In the genomic region with DNA sequence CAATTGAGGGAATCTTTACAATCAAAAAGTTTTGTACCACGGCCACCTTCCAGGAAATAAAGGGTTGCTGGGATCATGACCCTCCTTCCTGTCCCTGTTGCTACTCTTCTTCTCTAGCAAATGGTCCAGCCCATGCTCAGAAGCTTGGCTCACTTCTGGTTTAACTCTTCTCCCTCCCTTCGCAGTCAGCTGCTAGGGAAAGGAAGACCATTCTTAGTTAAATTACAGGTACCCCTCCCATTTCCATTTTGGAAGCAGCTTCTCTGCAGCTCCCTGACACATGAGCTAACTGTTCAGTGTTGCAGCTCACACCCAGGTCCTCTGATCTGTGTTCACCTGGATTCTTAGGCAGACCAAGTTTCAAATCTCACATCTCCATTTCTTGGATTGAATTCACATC, we compare ENCODE assay signal across 17 cellular contexts.
DNase-seq lines count a peak whose midpoint lies in the region; ATAC-seq and TF ChIP-seq lines count a peak whose summit lies in the region.
"Had no signal": no experiment of that assay in that cellular context is flagged by ENCODE, and none has a peak within 500 bp of the region (broad histone marks: within the 10 kb centered on the region; RNA-seq: fewer than 3 reads in every experiment).

No MANE protein-coding gene starts in this region.

- POLR2A ChIA-PET in activated CD4-positive, alpha-beta T cell treated with anti-CD3 and anti-CD28 coated beads for 36 hours (lab: Charles Lee) = interaction anchor here (3.1 kb wide), 1 partner anchor 15 kb away, joined by 21 read pairs; no protein-coding TSS in a partner anchor
- POLR2A ChIA-PET in activated naive CD8-positive, alpha-beta T cell treated with anti-CD3 and anti-CD28 coated beads, Interleukin-2, amount 10 ng/mL, durations not matched to agents 7 days and 5 days (lab: Charles Lee) = interaction anchor here (0.6 to 10.9 kb wide), 9 partner anchors 11 to 504 kb away, joined by 3 to 172 read pairs (median 5); no protein-coding TSS in a partner anchor

- H3K4me1 Mint-ChIP-seq in activated CD4-positive, alpha-beta T cell treated with anti-CD3 and anti-CD28 coated beads for 36 hours = peaks cover 62% of the 10 kb centered on the region
- H3K4me1 Mint-ChIP-seq in IgD-negative memory B cell = peaks cover 56 to 67% (median 65%) of the 10 kb centered on the region in 3 donors
- H3K4me1 Mint-ChIP-seq in activated naive CD8-positive, alpha-beta T cell treated with anti-CD3 and anti-CD28 coated beads, Interleukin-2, amount 10 ng/mL, durations not matched to agents 7 days and 5 days = peaks cover 45% of the 10 kb centered on the region
- H3K4me1 Mint-ChIP-seq in nephron = peaks cover 56% of the 10 kb centered on the region

- H3K27ac Mint-ChIP-seq in activated CD4-positive, alpha-beta T cell treated with anti-CD3 and anti-CD28 coated beads for 36 hours = peak overlapping the region; percentile 94
- H3K27ac Mint-ChIP-seq in IgD-negative memory B cell (peak overlapping the region; percentile 63 to 97 (median 94)), nephron (peak overlapping the region in 2 of 3 experiments; percentile 19 to 28)
- peak overlapping the region; percentile 81 for H3K27ac Mint-ChIP-seq in activated naive CD8-positive, alpha-beta T cell treated with anti-CD3 and anti-CD28 coated beads, Interleukin-2, amount 10 ng/mL, durations not matched to agents 7 days and 5 days

- H3K36me3 Mint-ChIP-seq in activated CD4-positive, alpha-beta T cell treated with anti-CD3 and anti-CD28 coated beads for 36 hours (ENCODE audit: low read depth) = peaks cover 54% of the 10 kb centered on the region
- H3K36me3 Mint-ChIP-seq in IgD-negative memory B cell (peaks cover 6% of the 10 kb centered on the region), nephron (ENCODE audit: low read depth) (no peaks in the 10 kb centered on the region)
- peaks cover 41% of the 10 kb centered on the region for H3K36me3 Mint-ChIP-seq in activated naive CD8-positive, alpha-beta T cell treated with anti-CD3 and anti-CD28 coated beads, Interleukin-2, amount 10 ng/mL, durations not matched to agents 7 days and 5 days

- ATAC-seq in activated CD4-positive, alpha-beta T cell treated with anti-CD3 and anti-CD28 coated beads for 36 hours = no peak
- no peak for ATAC-seq in activated naive CD8-positive, alpha-beta T cell treated with anti-CD3 and anti-CD28 coated beads, Interleukin-2, amount 10 ng/mL, durations not matched to agents 7 days and 5 days (ENCODE audit: low read depth)
- ATAC-seq: left ventricle myocardium superior, Panc1 had no signal

- no peaks in the 10 kb centered on the region for H3K27me3 Mint-ChIP-seq in activated CD4-positive, alpha-beta T cell treated with anti-CD3 and anti-CD28 coated beads for 36 hours
- H3K27me3 Mint-ChIP-seq in IgD-negative memory B cell (no peaks in the 10 kb centered on the region), nephron (ENCODE audit: low read depth) (no peaks in the 10 kb centered on the region)
- no peaks in the 10 kb centered on the region for H3K27me3 Mint-ChIP-seq in activated naive CD8-positive, alpha-beta T cell treated with anti-CD3 and anti-CD28 coated beads, Interleukin-2, amount 10 ng/mL, durations not matched to agents 7 days and 5 days

- no peak for DNase-seq in activated CD4-positive, alpha-beta T cell treated with anti-CD3 and anti-CD28 coated beads for 36 hours
- DNase-seq in activated CD4-positive, alpha-beta T cell treated with anti-CD3 and anti-CD28 coated beads, Interleukin-2, amount 50 U/mL, for 1 hour = no peak
- DNase-seq in activated naive CD8-positive, alpha-beta T cell treated with anti-CD3 and anti-CD28 coated beads, Interleukin-2, amount 10 ng/mL, durations not matched to agents 7 days and 5 days = no peak
- DNase-seq in cerebellar cortex (ENCODE audit: low spot score) (no peak), NCI-H146 (lab: John Stamatoyannopoulos, UW) (no peak), DMS53 (lab: John Stamatoyannopoulos, UW) (no peak)
- DNase-seq: effector CD4-positive, alpha-beta T cell; GF-D8; hypothalamus; left ventricle myocardium superior; NCI-H1694 treated with DMSO at 0.1 percent for 48 hours; NCI-H524; stimulated activated CD4-positive, alpha-beta T cell treated with anti-CD3 and anti-CD28 coated beads, Interleukin-15, amount 100 ng/mL, for 24 hours; WERI-Rb-1 had no signal

- intact Hi-C loops in activated CD4-positive, alpha-beta T cell treated with anti-CD3 and anti-CD28 coated beads for 36 hours (cut with DNase I, micrococcal nuclease) = loop anchor here (5.0 to 10.0 kb wide), 2 partner anchors 1893 to 1895 kb away; a partner anchor contains a TSS

- no peak for TF ChIP-seq CTCF in nephron (IDR thresholded peaks at IDR 0.05; ENCODE audit: unreplicated experiment in 3 of 3)

- H3K9me3 Mint-ChIP-seq in activated CD4-positive, alpha-beta T cell treated with anti-CD3 and anti-CD28 coated beads for 36 hours (ENCODE audit: low read depth) = no peaks in the 10 kb centered on the region
- H3K9me3 Mint-ChIP-seq in IgD-negative memory B cell = no peaks in the 10 kb centered on the region
- no peaks in the 10 kb centered on the region for H3K9me3 Mint-ChIP-seq in activated naive CD8-positive, alpha-beta T cell treated with anti-CD3 and anti-CD28 coated beads, Interleukin-2, amount 10 ng/mL, durations not matched to agents 7 days and 5 days
- no peaks in the 10 kb centered on the region for H3K9me3 Mint-ChIP-seq in nephron

- H3K4me3 Mint-ChIP-seq in activated CD4-positive, alpha-beta T cell treated with anti-CD3 and anti-CD28 coated beads for 36 hours = peak overlapping the region; percentile 79
- H3K4me3 Mint-ChIP-seq in IgD-negative memory B cell (peak overlapping the region; percentile 72 to 92 (median 80)), nephron (no peak overlapping the region)
- peak overlapping the region; percentile 73 for H3K4me3 Mint-ChIP-seq in activated naive CD8-positive, alpha-beta T cell treated with anti-CD3 and anti-CD28 coated beads, Interleukin-2, amount 10 ng/mL, durations not matched to agents 7 days and 5 days

- CTCF ChIA-PET in activated CD4-positive, alpha-beta T cell treated with anti-CD3 and anti-CD28 coated beads for 36 hours (lab: Charles Lee) = interaction anchor here (0.7 to 1.6 kb wide), 3 partner anchors 29 to 61 kb away, joined by 3 to 4 read pairs (median 4); no protein-coding TSS in a partner anchor

Comparison
In these comparisons a context has a peak if more than half of its experiments do, and no peak if none do; other contexts are left out.
1. H3K27ac Mint-ChIP-seq: peak in every context shown above with its lines; median percentile 94 in activated CD4-positive, alpha-beta T cell treated with anti-CD3 and anti-CD28 coated beads for 36 hours; 94 in IgD-negative memory B cell; 81 in activated naive CD8-positive, alpha-beta T cell treated with anti-CD3 and anti-CD28 coated beads, Interleukin-2, amount 10 ng/mL, durations not matched to agents 7 days and 5 days; 24 in nephron.
2. H3K4me3 Mint-ChIP-seq: peak in activated CD4-positive, alpha-beta T cell treated with anti-CD3 and anti-CD28 coated beads for 36 hours (single experiment), IgD-negative memory B cell (4 of 4) and activated naive CD8-positive, alpha-beta T cell treated with anti-CD3 and anti-CD28 coated beads, Interleukin-2, amount 10 ng/mL, durations not matched to agents 7 days and 5 days (single experiment); none in nephron (0 of 3).